Comparison of ENCODE assay signal across 9 cellular contexts in genomic region chr3:185983495-185984141, GRCh38. TPM values are rescaled to one million over a fixed set of nuclear protein-coding genes. Genes with fewer than 3 reads are reported as not detected.
DNase-seq lines count a peak whose midpoint lies in the region; ATAC-seq and TF ChIP-seq lines count a peak whose summit lies in the region.
"Had no signal": no experiment of that assay in that cellular context is flagged by ENCODE, and none has a peak within 500 bp of the region (broad histone marks: within the 10 kb centered on the region; RNA-seq: fewer than 3 reads in every experiment).

No MANE protein-coding gene starts in this region.

- H3K4me1 Mint-ChIP-seq in activated CD4-positive, alpha-beta T cell treated with anti-CD3 and anti-CD28 coated beads, Interleukin-2, amount 10 ng/mL, durations not matched to agents 24 days and 14 days, result peaks cover 4% of the 10 kb centered on the region
- H3K4me1 Mint-ChIP-seq: IgD-negative memory B cell had no signal

- H3K27ac Mint-ChIP-seq in activated CD4-positive, alpha-beta T cell treated with anti-CD3 and anti-CD28 coated beads, Interleukin-2, amount 10 ng/mL, durations not matched to agents 24 days and 14 days, result no peak overlapping the region
- H3K27ac Mint-ChIP-seq: IgD-negative memory B cell had no signal

- H3K27me3 Mint-ChIP-seq in activated CD4-positive, alpha-beta T cell treated with anti-CD3 and anti-CD28 coated beads, Interleukin-2, amount 10 ng/mL, durations not matched to agents 24 days and 14 days, result peaks cover 35% of the 10 kb centered on the region

- intact Hi-C loops in activated CD4-positive, alpha-beta T cell treated with anti-CD3 and anti-CD28 coated beads, Interleukin-2, amount 10 ng/mL, durations not matched to agents 24 days and 14 days (cut with micrococcal nuclease), result loop anchor here (1.0 to 10.0 kb wide), 3 partner anchors 259 to 841 kb away; no protein-coding TSS in a partner anchor

- DNase-seq in HCEC 1CT, result peak; percentile 51
- DNase-seq in NCI-H226, result peak; percentile 35
- peak; percentile 88 for DNase-seq in activated CD4-positive, alpha-beta T cell treated with anti-CD3 and anti-CD28 coated beads, Interleukin-2, amount 10 ng/mL, durations not matched to agents 24 days and 14 days
- peak; percentile 81 for DNase-seq in coronary artery (ENCODE audit: low spot score)
- peak; percentile 77 for DNase-seq in left lobe of liver (ENCODE audit: low spot score)
- DNase-seq in stimulated activated CD4-positive, alpha-beta T cell treated with anti-CD3 and anti-CD28 coated beads, TNF-alpha, amount 100 ng/mL, for 24 hours (ENCODE audit: low read depth in 3 of 3), result peak; percentile 38 to 48 (median 47)

- peak overlapping the region; percentile 16 for H3K4me3 ChIP-seq in coronary artery

- TF ChIP-seq CTCF in C4-2B (conservative IDR thresholded peaks at IDR 0.05) (peak; percentile 95), coronary artery (IDR thresholded peaks at IDR 0.05) (peak; percentile 81)

- ATAC-seq in left lobe of liver (peak; percentile 99), GM21825 (IDR thresholded peaks at IDR 0.05; ENCODE audit: unreplicated experiment) (no peak)

- no peak overlapping the region for H3K4me3 Mint-ChIP-seq in activated CD4-positive, alpha-beta T cell treated with anti-CD3 and anti-CD28 coated beads, Interleukin-2, amount 10 ng/mL, durations not matched to agents 24 days and 14 days

- no peaks in the 10 kb centered on the region for H3K9me3 Mint-ChIP-seq in activated CD4-positive, alpha-beta T cell treated with anti-CD3 and anti-CD28 coated beads, Interleukin-2, amount 10 ng/mL, durations not matched to agents 24 days and 14 days
- H3K9me3 Mint-ChIP-seq: IgD-negative memory B cell had no signal

- H3K27ac ChIP-seq in C4-2B (no peak overlapping the region), coronary artery (no peak overlapping the region)

- no peaks in the 10 kb centered on the region for H3K36me3 Mint-ChIP-seq in activated CD4-positive, alpha-beta T cell treated with anti-CD3 and anti-CD28 coated beads, Interleukin-2, amount 10 ng/mL, durations not matched to agents 24 days and 14 days (ENCODE audit: low read depth)

RNA-seq across cellular contexts. Expression of gene TRA2B, which starts 45.8 kb away (rescaled TPM):
- total RNA-seq in activated CD4-positive, alpha-beta T cell treated with anti-CD3 and anti-CD28 coated beads, Interleukin-2, amount 10 ng/mL, durations not matched to agents 24 days and 14 days, result 311 and 314 TPM in 2 replicates
- 40.4 TPM for total RNA-seq in left lobe of liver

Comparison
In these comparisons a context has a peak if more than half of its experiments do, and no peak if none do; other contexts are left out.
1. DNase-seq: peak in every context shown above with its lines; median percentile 88 in activated CD4-positive, alpha-beta T cell treated with anti-CD3 and anti-CD28 coated beads, Interleukin-2, amount 10 ng/mL, durations not matched to agents 24 days and 14 days; 81 in coronary artery; 77 in left lobe of liver; 51 in HCEC 1CT; 47 in stimulated activated CD4-positive, alpha-beta T cell treated with anti-CD3 and anti-CD28 coated beads, TNF-alpha, amount 100 ng/mL, for 24 hours; 35 in NCI-H226.